ENCODE assay signal across 8 cellular contexts in genomic region chr5:150356575-150357284, GRCh38. TPM values are rescaled to one million over a fixed set of nuclear protein-coding genes. Genes with fewer than 3 reads are reported as not detected.
DNase-seq lines count a peak whose midpoint lies in the region; ATAC-seq and TF ChIP-seq lines count a peak whose summit lies in the region.

No MANE protein-coding gene starts in this region.

- H4K20me1 ChIP-seq in OCI-LY3 (ENCODE audit: insufficient read depth, low read length) (peaks cover 7% of the 10 kb centered on the region), osteoblast (ENCODE audit: insufficient read depth, low read length) (peaks cover 2% of the 10 kb centered on the region)

- ATAC-seq in HG03378 (IDR thresholded peaks at IDR 0.05; ENCODE audit: unreplicated experiment) (no peak), GM18909 (IDR thresholded peaks at IDR 0.05; ENCODE audit: poor library complexity, unreplicated experiment) (no peak)

- no peak for DNase-seq in CD4-positive, alpha-beta memory T cell
- DNase-seq in endodermal cell = no peak
- DNase-seq in osteoblast (ENCODE audit: insufficient read length, low spot score, missing footprints) = no peak
- DNase-seq in stimulated activated CD4-positive, alpha-beta T cell treated with anti-CD3 and anti-CD28 coated beads, Interleukin-4, amount 100 ng/mL, for 24 hours = no peak
- no peak for DNase-seq in ecto neural progenitor cell (ENCODE audit: low spot score)

- peaks cover 0 to 1% of the 10 kb centered on the region in 2 donors for H3K27me3 Mint-ChIP-seq in CD4-positive, alpha-beta memory T cell
- H3K27me3 Mint-ChIP-seq in endodermal cell (ENCODE audit: insufficient read depth) = peaks cover 10% of the 10 kb centered on the region

- peak overlapping the region; percentile 25 to 66 for H3K4me3 ChIP-seq in CD4-positive, alpha-beta memory T cell (ENCODE audit: low read length in 2 of 2)
- H3K4me3 ChIP-seq in OCI-LY3 (ENCODE audit: low read length) = peak overlapping the region; percentile 93
- H3K4me3 ChIP-seq in endodermal cell (ENCODE audit: low read length) = peak overlapping the region; percentile 42
- peak overlapping the region; percentile 94 for H3K4me3 ChIP-seq in osteoblast (ENCODE audit: insufficient read depth, low read length)

- peaks cover 40% of the 10 kb centered on the region for H3K79me2 ChIP-seq in OCI-LY3 (ENCODE audit: low read length)
- peaks cover 36% of the 10 kb centered on the region for H3K79me2 ChIP-seq in osteoblast (ENCODE audit: insufficient read depth, low read length)

- no peaks in the 10 kb centered on the region for H3K9me3 ChIP-seq in CD4-positive, alpha-beta memory T cell (ENCODE audit: control insufficient read depth in 1 of 2, low read length in 2 of 2)
- H3K9me3 ChIP-seq in OCI-LY3 (ENCODE audit: insufficient read depth, low read length) (no peaks in the 10 kb centered on the region), endodermal cell (ENCODE audit: control insufficient read depth, low read length) (no peaks in the 10 kb centered on the region), osteoblast (ENCODE audit: low read depth, low read length) (no peaks in the 10 kb centered on the region)

- H3K36me3 ChIP-seq in CD4-positive, alpha-beta memory T cell (ENCODE audit: insufficient read depth, low read length) = peaks cover 10% of the 10 kb centered on the region
- H3K36me3 ChIP-seq in OCI-LY3 (replicated peaks; ENCODE audit: low read depth, low read length) (peaks cover 16% of the 10 kb centered on the region), endodermal cell (ENCODE audit: control insufficient read depth, insufficient read depth, low read length) (peaks cover 23% of the 10 kb centered on the region), osteoblast (ENCODE audit: insufficient read depth, low read length) (peaks cover 16% of the 10 kb centered on the region)

- H3K4me1 Mint-ChIP-seq in CD4-positive, alpha-beta memory T cell = peaks cover 25 to 52% (median 35%) of the 10 kb centered on the region in 4 donors
- H3K4me1 Mint-ChIP-seq in endodermal cell = peaks cover 15% of the 10 kb centered on the region

- peak overlapping the region; percentile 68 to 98 (median 94) for H3K27ac Mint-ChIP-seq in CD4-positive, alpha-beta memory T cell
- H3K27ac Mint-ChIP-seq in endodermal cell = peak overlapping the region; percentile 64

- CTCF ChIA-PET in CD4-positive, alpha-beta memory T cell (lab: Charles Lee; ENCODE audit: partially characterized antibody) = no interaction called here

- H3K9ac ChIP-seq in OCI-LY3 (ENCODE audit: low read length) (peak overlapping the region; percentile 44), endodermal cell (ENCODE audit: extremely low read depth, low read length, poor library complexity, severe bottlenecking) (no peak overlapping the region)

- H3K4me2 ChIP-seq in OCI-LY3 (ENCODE audit: low read length) (peak overlapping the region; percentile 75), osteoblast (ENCODE audit: insufficient read depth, low read length) (peak overlapping the region; percentile 95)

- POLR2A ChIA-PET in CD4-positive, alpha-beta memory T cell (lab: Charles Lee; ENCODE audit: partially characterized antibody) = interaction anchor here (1.3 to 2.3 kb wide), 6 partner anchors 20 to 344 kb away, joined by 3 to 9 read pairs (median 6); partner anchors contain the start of genes RBM22 and RPS14

- H3K27me3 ChIP-seq in CD4-positive, alpha-beta memory T cell (ENCODE audit: insufficient read depth, low read length) = no peaks in the 10 kb centered on the region
- H3K27me3 ChIP-seq in OCI-LY3 (ENCODE audit: low read depth, low read length) (no peaks in the 10 kb centered on the region), endodermal cell (ENCODE audit: control insufficient read depth, insufficient read depth, low read length, poor library complexity, severe bottlenecking) (peaks cover 5% of the 10 kb centered on the region), osteoblast (ENCODE audit: insufficient read depth, low read length) (no peaks in the 10 kb centered on the region)

- H3K36me3 Mint-ChIP-seq in CD4-positive, alpha-beta memory T cell = peaks cover 10 to 20% of the 10 kb centered on the region in 2 donors
- peaks cover 21% of the 10 kb centered on the region for H3K36me3 Mint-ChIP-seq in endodermal cell (ENCODE audit: low read depth)

- peak overlapping the region; percentile 88 to 93 (median 91) for H3K4me3 Mint-ChIP-seq in CD4-positive, alpha-beta memory T cell
- H3K4me3 Mint-ChIP-seq in endodermal cell = peak overlapping the region; percentile 91

- 81 to 84% methylated on average over 8 to 10 of the region's 10 CpGs for WGBS in endodermal cell (ENCODE audit: insufficient coverage in 1 of 2, insufficient read length in 1 of 2), 2 experiments

- peaks cover 0 to 3% (median 0%) of the 10 kb centered on the region in 8 donors for H3K9me3 Mint-ChIP-seq in CD4-positive, alpha-beta memory T cell
- H3K9me3 Mint-ChIP-seq in endodermal cell = no peaks in the 10 kb centered on the region

- H3K27ac ChIP-seq in CD4-positive, alpha-beta memory T cell (ENCODE audit: low read depth, low read length) = peak overlapping the region; percentile 70
- no peak overlapping the region for H3K27ac ChIP-seq in OCI-LY3 (ENCODE audit: low read length)
- H3K27ac ChIP-seq in endodermal cell (ENCODE audit: low read depth, low read length) = no peak overlapping the region
- peak overlapping the region; percentile 61 for H3K27ac ChIP-seq in osteoblast (ENCODE audit: low read depth, low read length)

- intact Hi-C loops in CD4-positive, alpha-beta memory T cell (cut with micrococcal nuclease) = loop anchor here (1.0 kb wide), 6 partner anchors 56 to 1415 kb away; partner anchors contain the start of genes CD74, G3BP1, HMGXB3 and RBM22

- peaks cover 28% of the 10 kb centered on the region for H3K4me1 ChIP-seq in CD4-positive, alpha-beta memory T cell (ENCODE audit: insufficient read depth, low read length)
- peaks cover 36% of the 10 kb centered on the region for H3K4me1 ChIP-seq in OCI-LY3 (ENCODE audit: low read length)
- H3K4me1 ChIP-seq in endodermal cell (ENCODE audit: control insufficient read depth, insufficient read depth, low read length) = peaks cover 2% of the 10 kb centered on the region
- H3K4me1 ChIP-seq in osteoblast (ENCODE audit: insufficient read depth, low read length) = peaks cover 9% of the 10 kb centered on the region

- TF ChIP-seq CTCF in OCI-LY3 (IDR thresholded peaks at IDR 0.05; ENCODE audit: low read depth, low read length) (no peak), endodermal cell (conservative IDR thresholded peaks at IDR 0.05) (no peak), osteoblast (IDR thresholded peaks at IDR 0.05; ENCODE audit: extremely low read depth, low read depth, low read length) (no peak)

- peak overlapping the region; percentile 71 for H2AFZ ChIP-seq in OCI-LY3 (ENCODE audit: low read depth, low read length)
- H2AFZ ChIP-seq in osteoblast (ENCODE audit: low read length) = peak overlapping the region; percentile 99

RNA-seq across cellular contexts. Expression of gene TCOF1, which starts 0.8 kb away (rescaled TPM):
- total RNA-seq in CD4-positive, alpha-beta memory T cell = 10 to 100 TPM; 53.8 to 59.9 TPM
- 10 to 100 TPM in 1 of 2 donors, under 1 TPM in 1; 0.21 to 30.8 TPM for polyA plus RNA-seq in CD4-positive, alpha-beta memory T cell
- total RNA-seq in endodermal cell = 100 to 1,000 TPM in 1 of 2 donors, 10 to 100 TPM in 1; 88.8 to 107 TPM
- 50.0 TPM for polyA plus RNA-seq in endodermal cell (2013, experiment 1 of 2)
- polyA plus RNA-seq in endodermal cell (2013, experiment 2 of 2) = 46.1 TPM
- 12.3 and 12.4 TPM in 2 replicates for total RNA-seq in osteoblast

RNA-seq across cellular contexts. Expression of gene ARSI, which starts 54.0 kb away (rescaled TPM):
- not detected for total RNA-seq in CD4-positive, alpha-beta memory T cell
- polyA plus RNA-seq in CD4-positive, alpha-beta memory T cell = not detected
- total RNA-seq in endodermal cell (1 to 10 TPM; 2.4 to 2.7 TPM), osteoblast (4.7 and 6.5 TPM in 2 replicates)
- 3.2 TPM for polyA plus RNA-seq in endodermal cell (2013, experiment 1 of 2)
- 3.6 TPM for polyA plus RNA-seq in endodermal cell (2013, experiment 2 of 2)

RNA-seq across cellular contexts. Expression of gene CD74, which starts 56.0 kb away (rescaled TPM):
- total RNA-seq in CD4-positive, alpha-beta memory T cell = 100 to 1,000 TPM; 178 to 181 TPM
- polyA plus RNA-seq in CD4-positive, alpha-beta memory T cell = 100 to 1,000 TPM; 295 to 703 TPM
- total RNA-seq in endodermal cell (10 to 100 TPM; 12.4 to 20.0 TPM), osteoblast (21.4 and 83.4 TPM in 2 replicates)
- polyA plus RNA-seq in endodermal cell (2013, experiment 1 of 2) = 9.7 TPM
- 7.1 TPM for polyA plus RNA-seq in endodermal cell (2013, experiment 2 of 2)

Comparison
In these comparisons a context has a peak if more than half of its experiments do, and no peak if none do; other contexts are left out.
1. H3K27ac ChIP-seq: peak in CD4-positive, alpha-beta memory T cell (single experiment) and osteoblast (single experiment); none in OCI-LY3 (single experiment) and endodermal cell (single experiment).
2. H3K4me3 ChIP-seq: peak in every context shown above with its lines; median percentile 94 in osteoblast; 93 in OCI-LY3; 46 in CD4-positive, alpha-beta memory T cell; 42 in endodermal cell.